Comparison of ENCODE assay signal across 12 cellular contexts in the genomic region with DNA sequence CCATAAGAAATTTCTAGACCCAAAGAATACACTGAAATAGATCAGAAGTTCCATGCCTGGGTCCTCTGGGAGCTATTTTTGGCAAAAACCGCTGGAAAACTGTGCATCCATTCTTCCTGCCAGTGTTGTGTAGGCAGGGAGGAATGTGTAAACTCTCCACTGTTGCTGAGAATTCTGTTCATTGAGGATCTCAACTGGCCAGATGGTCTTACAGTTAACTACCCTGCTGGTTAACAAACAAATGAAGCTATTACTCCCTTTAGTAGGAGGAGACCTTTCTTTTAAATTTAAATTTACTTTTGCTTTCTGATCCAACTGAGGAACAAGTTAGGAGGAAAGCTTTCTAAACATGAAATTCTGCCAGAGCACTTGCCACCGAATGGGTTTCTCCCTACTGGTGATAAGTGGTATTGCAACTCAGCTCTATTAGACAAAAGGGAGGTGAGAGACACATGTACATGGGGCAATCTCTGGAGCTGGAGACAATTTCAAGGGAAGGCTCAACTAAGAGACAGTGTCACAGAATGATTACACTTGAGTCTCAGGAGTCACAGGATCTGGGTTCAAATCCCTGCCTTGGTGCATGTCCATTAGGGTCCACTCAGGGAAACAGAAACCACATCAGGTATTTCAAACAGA. TPM values are rescaled to one million over a fixed set of nuclear protein-coding genes. Genes with fewer than 3 reads are reported as not detected.
DNase-seq lines count a peak whose midpoint lies in the region; ATAC-seq and TF ChIP-seq lines count a peak whose summit lies in the region.
"Had no signal": no experiment of that assay in that cellular context is flagged by ENCODE, and none has a peak within 500 bp of the region (broad histone marks: within the 10 kb centered on the region; RNA-seq: fewer than 3 reads in every experiment).

No MANE protein-coding gene starts in this region.

- TF ChIP-seq EP300 in transverse colon (IDR thresholded peaks at IDR 0.05; ENCODE audit: low read depth) (no peak), gastroesophageal sphincter (IDR thresholded peaks at IDR 0.05) (no peak)

- CTCF ChIA-PET in activated naive CD4-positive, alpha-beta T cell treated with anti-CD3 and anti-CD28 coated beads, Interleukin-2, amount 10 ng/mL, durations not matched to agents 7 days and 5 days (lab: Charles Lee), result interaction anchor here (0.9 to 3.1 kb wide), 5 partner anchors 11 to 115 kb away, joined by 3 to 19 read pairs (median 4); no protein-coding TSS in a partner anchor
- CTCF ChIA-PET in PC-3 (lab: Charles Lee), result interaction anchor here (0.7 kb wide), 1 partner anchor 65 kb away, joined by 3 read pairs; no protein-coding TSS in a partner anchor

- POLR2A ChIA-PET in PC-3 (lab: Charles Lee; ENCODE audit: unreplicated experiment), result no interaction called here

- no peak overlapping the region for H3K9ac ChIP-seq in PC-3 (ENCODE audit: low read length)

- no peaks in the 10 kb centered on the region for H3K79me2 ChIP-seq in PC-3 (ENCODE audit: low read length)

- H3K36me3 Mint-ChIP-seq in activated naive CD4-positive, alpha-beta T cell treated with anti-CD3 and anti-CD28 coated beads, Interleukin-2, amount 10 ng/mL, durations not matched to agents 7 days and 5 days, result peaks cover 27% of the 10 kb centered on the region

- peaks cover 44% of the 10 kb centered on the region for H3K4me1 Mint-ChIP-seq in activated naive CD4-positive, alpha-beta T cell treated with anti-CD3 and anti-CD28 coated beads, Interleukin-2, amount 10 ng/mL, durations not matched to agents 7 days and 5 days

- in situ Hi-C loops in transverse colon (cut with MboI; ENCODE audit: low pct_ligation_motif_present in 1 of 4, low pct_unique_long_range_greater_than_20kb in 1 of 4, low sequenced_read_pairs in 3 of 4), result no loop called here

- no peaks in the 10 kb centered on the region for H3K9me3 ChIP-seq in PC-3 (ENCODE audit: low read length)
- H3K9me3 ChIP-seq in transverse colon, result peaks cover 8 to 20% of the 10 kb centered on the region in 2 donors
- H3K9me3 ChIP-seq in gastroesophageal sphincter, result peaks cover 0 to 38% (median 0%) of the 10 kb centered on the region in 3 donors

- no peaks in the 10 kb centered on the region for H3F3A ChIP-seq in PC-3 (ENCODE audit: low read length, unreplicated experiment)

- no peaks in the 10 kb centered on the region for H3K9me2 ChIP-seq in PC-3 (replicated peaks; ENCODE audit: low read length)

- no peak overlapping the region for H3K4me3 Mint-ChIP-seq in activated naive CD4-positive, alpha-beta T cell treated with anti-CD3 and anti-CD28 coated beads, Interleukin-2, amount 10 ng/mL, durations not matched to agents 7 days and 5 days

- H3K27ac Mint-ChIP-seq in activated naive CD4-positive, alpha-beta T cell treated with anti-CD3 and anti-CD28 coated beads, Interleukin-2, amount 10 ng/mL, durations not matched to agents 7 days and 5 days, result peak overlapping the region; percentile 58

- peak; percentile 58 for TF ChIP-seq CTCF in PC-3 (conservative IDR thresholded peaks at IDR 0.05; ENCODE audit: low read depth, low read length)
- TF ChIP-seq CTCF in transverse colon (IDR thresholded peaks at IDR 0.05), result peak; percentile 18 to 45 (median 28)
- TF ChIP-seq CTCF in gastroesophageal sphincter (IDR thresholded peaks at IDR 0.05), result peak in 1 of 4 experiments; percentile 15

- TF ChIP-seq POLR2A in transverse colon (IDR thresholded peaks at IDR 0.05) (no peak), gastroesophageal sphincter (IDR thresholded peaks at IDR 0.05) (no peak)

- H3K27ac ChIP-seq in PC-3 (ENCODE audit: low read length) (no peak overlapping the region), transverse colon (no peak overlapping the region), gastroesophageal sphincter (no peak overlapping the region)
- H3K27ac ChIP-seq: tibial artery had no signal

- no peaks in the 10 kb centered on the region for H3K27me3 Mint-ChIP-seq in activated naive CD4-positive, alpha-beta T cell treated with anti-CD3 and anti-CD28 coated beads, Interleukin-2, amount 10 ng/mL, durations not matched to agents 7 days and 5 days

- DNase-seq in activated naive CD4-positive, alpha-beta T cell treated with anti-CD3 and anti-CD28 coated beads, Interleukin-2, amount 10 ng/mL, durations not matched to agents 7 days and 5 days, result no peak
- DNase-seq in activated naive CD4-positive, alpha-beta T cell treated with anti-CD3 and anti-CD28 coated beads, Interleukin-2, amount 50 U/mL, for 16 hours, result no peak
- DNase-seq in PC-3, result no peak
- peak; percentile 64 for DNase-seq in fibroblast of peridontal ligament (ENCODE audit: extremely low read depth)
- DNase-seq in transverse colon, result no peak
- DNase-seq: activated CD4-positive, alpha-beta T cell treated with anti-CD3 and anti-CD28 coated beads for 4 hours; stimulated activated CD4-positive, alpha-beta T cell treated with anti-CD3 and anti-CD28 coated beads, Interleukin-4, amount 100 ng/mL, for 1 hour; tibial artery had no signal

- H4K20me1 ChIP-seq in PC-3 (ENCODE audit: low read length), result no peaks in the 10 kb centered on the region

- H3K4me1 ChIP-seq in PC-3 (ENCODE audit: insufficient read depth, low read length) (no peaks in the 10 kb centered on the region), transverse colon (peaks cover 0 to 7% (median 1%) of the 10 kb centered on the region in 4 donors), gastroesophageal sphincter (no peaks in the 10 kb centered on the region)
- H3K4me1 ChIP-seq: tibial artery had no signal

- 72 to 96% methylated on average over 2 of the region's 2 CpGs for WGBS in transverse colon (ENCODE audit: low coverage in 1 of 2), 2 donors
- WGBS in gastroesophageal sphincter (ENCODE audit: low coverage in 1 of 2), 2 donors, result 67 to 83% methylated on average over 1 to 2 of the region's 2 CpGs

- H3K4me3 ChIP-seq in PC-3 (ENCODE audit: low read length) (no peak overlapping the region), transverse colon (no peak overlapping the region), gastroesophageal sphincter (no peak overlapping the region)
- H3K4me3 ChIP-seq: tibial artery had no signal

- no peaks in the 10 kb centered on the region for H3K27me3 ChIP-seq in PC-3 (ENCODE audit: low read length)
- H3K27me3 ChIP-seq in transverse colon, result no peaks in the 10 kb centered on the region
- H3K27me3 ChIP-seq in gastroesophageal sphincter, result no peaks in the 10 kb centered on the region
- H3K27me3 ChIP-seq: tibial artery had no signal

- no TSS peak for BruUV-seq in PC-3 (replicated peaks; lab: Mats Ljungman, UMichigan)

- no peaks in the 10 kb centered on the region for H3K36me3 ChIP-seq in PC-3 (ENCODE audit: low read depth, low read length)
- no peaks in the 10 kb centered on the region for H3K36me3 ChIP-seq in transverse colon
- no peaks in the 10 kb centered on the region for H3K36me3 ChIP-seq in gastroesophageal sphincter
- H3K36me3 ChIP-seq: tibial artery had no signal

- H2AFZ ChIP-seq in PC-3 (ENCODE audit: low read length), result no peak overlapping the region

- H3K4me2 ChIP-seq in PC-3 (ENCODE audit: low read length), result no peak overlapping the region

- peaks cover 25% of the 10 kb centered on the region for H3K9me3 Mint-ChIP-seq in activated naive CD4-positive, alpha-beta T cell treated with anti-CD3 and anti-CD28 coated beads, Interleukin-2, amount 10 ng/mL, durations not matched to agents 7 days and 5 days

- intact Hi-C loops in PC-3 (cut with micrococcal nuclease) (no loop called here), transverse colon (cut with DNase I; ENCODE audit: low total_unique reads) (no loop called here)

- ATAC-seq in PC-3 (no peak), GM18861 (IDR thresholded peaks at IDR 0.05; ENCODE audit: unreplicated experiment) (no peak), GM21825 (IDR thresholded peaks at IDR 0.05; ENCODE audit: unreplicated experiment) (no peak), gastroesophageal sphincter (no peak)

RNA-seq across cellular contexts. Expression of a gene that starts 37.6 kb away (rescaled TPM):
- 12.5 and 15.5 TPM in 2 replicates for total RNA-seq in PC-3 (2014; rRNA removed)
- 10 to 100 TPM in 2 of 4 donors, 1 to 10 TPM in 2; 2.2 to 17.6 (median 10.8) TPM for total RNA-seq in transverse colon
- 10 to 100 TPM in 1 of 4 donors, 1 to 10 TPM in 3; 5.3 to 10.5 (median 6.9) TPM for total RNA-seq in gastroesophageal sphincter

RNA-seq across cellular contexts. Expression of a gene that starts 50.7 kb away (rescaled TPM):
- total RNA-seq in PC-3 (2014; rRNA removed), result not detected in 2 replicates
- total RNA-seq in transverse colon, result not detected
- not detected for total RNA-seq in gastroesophageal sphincter
- total RNA-seq: frontal cortex had no signal

RNA-seq across cellular contexts. Expression of a gene that starts 55.0 kb away (rescaled TPM):
- total RNA-seq in PC-3 (2014; rRNA removed) (not detected in 2 replicates), transverse colon (not detected), gastroesophageal sphincter (not detected)
- total RNA-seq: frontal cortex had no signal

RNA-seq across cellular contexts. Expression of a gene that starts 57.8 kb away (rescaled TPM):
- total RNA-seq in PC-3 (2014; rRNA removed) (not detected in 2 replicates), transverse colon (not detected), gastroesophageal sphincter (not detected)
- total RNA-seq: frontal cortex had no signal
